In the genomic region with DNA sequence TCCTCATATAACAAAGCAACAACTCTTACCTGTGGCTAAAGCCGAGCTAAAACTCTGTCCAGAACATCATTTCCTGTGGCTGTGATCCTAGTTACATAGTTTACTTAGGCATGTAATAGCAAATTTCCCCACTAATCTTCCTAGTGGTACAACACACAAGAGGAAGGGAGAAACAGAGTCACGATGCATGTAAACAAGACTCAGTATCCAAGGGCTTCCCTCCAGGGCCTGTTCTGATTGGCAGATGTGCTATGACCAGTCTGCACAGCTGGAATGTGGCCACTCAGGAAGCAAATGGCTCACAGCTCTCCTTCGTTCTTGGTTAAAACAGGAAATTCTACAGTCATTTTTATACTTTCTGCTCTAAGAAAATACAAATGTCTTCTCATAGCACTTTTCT, we compare ENCODE assay signal across 1 cellular context.
TF ChIP-seq lines count a peak whose summit lies in the region.

No MANE protein-coding gene starts in this region.

TF ChIP-seq in HCT116, 20 proteins besides CTCF, POLR2A, EP300 and RAD21:
- TF ChIP-seq ZNF274 (IDR thresholded peaks at IDR 0.05; ENCODE audit: low read depth, low read length) (no peak), EZH2 (IDR thresholded peaks at IDR 0.05) (no peak), SRF (IDR thresholded peaks at IDR 0.05; ENCODE audit: low read depth) (no peak), FOSL1 (IDR thresholded peaks at IDR 0.05; ENCODE audit: low read depth) (no peak), CEBPB (IDR thresholded peaks at IDR 0.05; ENCODE audit: low read depth) (no peak)
